ENCODE assay signal across 1 cellular context in the genomic region with DNA sequence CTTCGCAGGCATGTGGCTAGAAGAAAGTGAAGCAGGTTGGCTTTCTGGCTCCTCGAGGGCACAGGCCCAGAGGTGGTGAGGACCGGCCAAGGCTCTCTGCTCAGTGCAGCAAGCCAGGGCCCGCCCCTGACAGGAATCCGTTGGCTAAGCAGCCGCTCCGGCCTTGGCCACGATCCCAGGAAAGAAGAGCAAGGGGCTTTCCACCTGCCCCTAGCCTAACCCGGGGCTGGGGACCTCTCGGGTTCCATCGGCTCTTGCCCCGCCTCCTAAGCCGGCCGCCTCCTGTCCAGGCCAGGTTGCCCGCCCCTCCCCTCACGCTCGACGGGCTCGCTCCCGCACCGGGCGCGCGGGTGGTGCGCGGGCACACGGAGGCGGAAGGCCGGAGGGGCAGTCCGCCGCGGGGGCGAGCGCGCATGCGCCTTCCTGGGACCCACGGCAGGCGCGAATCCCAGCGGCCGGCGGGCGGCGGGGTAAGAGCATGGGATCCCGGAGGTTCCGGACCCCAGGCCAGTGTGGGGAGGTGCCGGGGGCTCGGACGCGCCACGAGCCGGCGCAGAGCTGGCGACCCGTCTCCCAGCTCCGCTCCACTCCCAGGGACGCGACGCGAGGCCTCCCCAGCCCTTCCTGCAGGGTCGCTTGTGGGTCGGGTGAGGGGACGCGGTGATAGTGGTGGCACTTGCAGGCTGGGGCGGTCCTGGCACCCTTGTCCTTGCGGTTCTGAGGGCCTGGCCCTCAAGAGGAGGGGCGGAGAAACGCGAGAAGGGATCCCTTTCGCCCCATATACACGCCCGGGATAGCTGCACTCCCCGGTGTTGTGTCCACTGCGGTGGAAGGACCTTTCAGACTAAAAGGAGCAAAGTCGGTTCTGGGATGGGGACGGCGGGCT.
TF ChIP-seq lines count a peak whose summit lies in the region.

A gene (plus strand): TSS at position 410 of the 886 bp plus-strand sequence. CDS start 3,351 bp downstream, outside the sequence.

TF ChIP-seq in K562, 482 proteins besides CTCF, POLR2A, EP300 and RAD21 (continued from another document and continues in another):
- TF ChIP-seq NR4A1 (CRISPR knock-in tag; IDR thresholded peaks at IDR 0.05) = no peak
- peak; percentile 88; the same call in 1 of the 2 replicates for TF ChIP-seq NR4A1 (tag; IDR thresholded peaks at IDR 0.05)
- no peak for TF ChIP-seq PCBP1 (IDR thresholded peaks at IDR 0.05; ENCODE audit: low read depth, low read length, poor library complexity, severe bottlenecking)
- TF ChIP-seq, protein P1, sequence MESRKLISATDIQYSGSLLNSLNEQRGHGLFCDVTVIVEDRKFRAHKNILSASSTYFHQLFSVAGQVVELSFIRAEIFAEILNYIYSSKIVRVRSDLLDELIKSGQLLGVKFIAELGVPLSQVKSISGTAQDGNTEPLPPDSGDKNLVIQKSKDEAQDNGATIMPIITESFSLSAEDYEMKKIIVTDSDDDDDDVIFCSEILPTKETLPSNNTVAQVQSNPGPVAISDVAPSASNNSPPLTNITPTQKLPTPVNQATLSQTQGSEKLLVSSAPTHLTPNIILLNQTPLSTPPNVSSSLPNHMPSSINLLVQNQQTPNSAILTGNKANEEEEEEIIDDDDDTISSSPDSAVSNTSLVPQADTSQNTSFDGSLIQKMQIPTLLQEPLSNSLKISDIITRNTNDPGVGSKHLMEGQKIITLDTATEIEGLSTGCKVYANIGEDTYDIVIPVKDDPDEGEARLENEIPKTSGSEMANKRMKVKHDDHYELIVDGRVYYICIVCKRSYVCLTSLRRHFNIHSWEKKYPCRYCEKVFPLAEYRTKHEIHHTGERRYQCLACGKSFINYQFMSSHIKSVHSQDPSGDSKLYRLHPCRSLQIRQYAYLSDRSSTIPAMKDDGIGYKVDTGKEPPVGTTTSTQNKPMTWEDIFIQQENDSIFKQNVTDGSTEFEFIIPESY (CRISPR knock-in tag; IDR thresholded peaks at IDR 0.05) = no peak
- TF ChIP-seq ZBTB17 (CRISPR knock-in tag; IDR thresholded peaks at IDR 0.05) = 0 out of 2 replicates have a peak, but pooled peaks have one; percentile 58
- TF ChIP-seq, protein P2, sequence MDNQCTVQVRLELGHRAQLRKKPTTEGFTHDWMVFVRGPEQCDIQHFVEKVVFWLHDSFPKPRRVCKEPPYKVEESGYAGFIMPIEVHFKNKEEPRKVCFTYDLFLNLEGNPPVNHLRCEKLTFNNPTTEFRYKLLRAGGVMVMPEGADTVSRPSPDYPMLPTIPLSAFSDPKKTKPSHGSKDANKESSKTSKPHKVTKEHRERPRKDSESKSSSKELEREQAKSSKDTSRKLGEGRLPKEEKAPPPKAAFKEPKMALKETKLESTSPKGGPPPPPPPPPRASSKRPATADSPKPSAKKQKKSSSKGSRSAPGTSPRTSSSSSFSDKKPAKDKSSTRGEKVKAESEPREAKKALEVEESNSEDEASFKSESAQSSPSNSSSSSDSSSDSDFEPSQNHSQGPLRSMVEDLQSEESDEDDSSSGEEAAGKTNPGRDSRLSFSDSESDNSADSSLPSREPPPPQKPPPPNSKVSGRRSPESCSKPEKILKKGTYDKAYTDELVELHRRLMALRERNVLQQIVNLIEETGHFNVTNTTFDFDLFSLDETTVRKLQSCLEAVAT (IDR thresholded peaks at IDR 0.05) = peak in 1 of 2 experiments; percentile 54; a peak in 1 of 4 replicates
- peak; percentile 97 for TF ChIP-seq RBFOX2 (IDR thresholded peaks at IDR 0.05; ENCODE audit: low read depth, low read length)
- TF ChIP-seq MECOM (CRISPR knock-in tag; IDR thresholded peaks at IDR 0.05) = no peak
- no peak for TF ChIP-seq ZC3H11A (IDR thresholded peaks at IDR 0.05; ENCODE audit: low read depth, low read length)
- peak; percentile 71 for TF ChIP-seq ELF1 (tag; IDR thresholded peaks at IDR 0.05)
- TF ChIP-seq HEY1 (CRISPR knock-in tag; IDR thresholded peaks at IDR 0.05; ENCODE audit: borderline replicate concordance) = no peak
- TF ChIP-seq, protein P3, sequence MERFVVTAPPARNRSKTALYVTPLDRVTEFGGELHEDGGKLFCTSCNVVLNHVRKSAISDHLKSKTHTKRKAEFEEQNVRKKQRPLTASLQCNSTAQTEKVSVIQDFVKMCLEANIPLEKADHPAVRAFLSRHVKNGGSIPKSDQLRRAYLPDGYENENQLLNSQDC (CRISPR knock-in tag; IDR thresholded peaks at IDR 0.05) = 0 out of 2 replicates have a peak, but pooled peaks have one; percentile 47
- TF ChIP-seq L3MBTL2 (IDR thresholded peaks at IDR 0.05) = peak; percentile 96
- no peak for TF ChIP-seq JUN (IDR thresholded peaks at IDR 0.05; ENCODE audit: borderline replicate concordance, low read depth, low read length)
- no peak for TF ChIP-seq JUN (CRISPR knock-in tag; IDR thresholded peaks at IDR 0.05; ENCODE audit: borderline replicate concordance)
- peak; percentile 90 to 92 for TF ChIP-seq NRF1 (conservative IDR thresholded peaks at IDR 0.05 in 1 of 2, IDR thresholded peaks at IDR 0.05 in 1 of 2)
- TF ChIP-seq TOE1 (IDR thresholded peaks at IDR 0.05; ENCODE audit: borderline replicate concordance) = no peak
- 0 out of 2 replicates have a peak, but pooled peaks have one; percentile 53 for TF ChIP-seq TOE1 (CRISPR knock-in tag; IDR thresholded peaks at IDR 0.05; ENCODE audit: borderline replicate concordance, low read depth)
- TF ChIP-seq JUND (IDR thresholded peaks at IDR 0.05; ENCODE audit: borderline replicate concordance, low read depth, low read length) = 0 out of 2 replicates have a peak, but pooled peaks have one; percentile 2
- TF ChIP-seq JUND (tag; IDR thresholded peaks at IDR 0.05; ENCODE audit: borderline replicate concordance, low read depth, low read length) = peak; percentile 37; the same call in 1 of the 3 replicates
- TF ChIP-seq, protein P4, sequence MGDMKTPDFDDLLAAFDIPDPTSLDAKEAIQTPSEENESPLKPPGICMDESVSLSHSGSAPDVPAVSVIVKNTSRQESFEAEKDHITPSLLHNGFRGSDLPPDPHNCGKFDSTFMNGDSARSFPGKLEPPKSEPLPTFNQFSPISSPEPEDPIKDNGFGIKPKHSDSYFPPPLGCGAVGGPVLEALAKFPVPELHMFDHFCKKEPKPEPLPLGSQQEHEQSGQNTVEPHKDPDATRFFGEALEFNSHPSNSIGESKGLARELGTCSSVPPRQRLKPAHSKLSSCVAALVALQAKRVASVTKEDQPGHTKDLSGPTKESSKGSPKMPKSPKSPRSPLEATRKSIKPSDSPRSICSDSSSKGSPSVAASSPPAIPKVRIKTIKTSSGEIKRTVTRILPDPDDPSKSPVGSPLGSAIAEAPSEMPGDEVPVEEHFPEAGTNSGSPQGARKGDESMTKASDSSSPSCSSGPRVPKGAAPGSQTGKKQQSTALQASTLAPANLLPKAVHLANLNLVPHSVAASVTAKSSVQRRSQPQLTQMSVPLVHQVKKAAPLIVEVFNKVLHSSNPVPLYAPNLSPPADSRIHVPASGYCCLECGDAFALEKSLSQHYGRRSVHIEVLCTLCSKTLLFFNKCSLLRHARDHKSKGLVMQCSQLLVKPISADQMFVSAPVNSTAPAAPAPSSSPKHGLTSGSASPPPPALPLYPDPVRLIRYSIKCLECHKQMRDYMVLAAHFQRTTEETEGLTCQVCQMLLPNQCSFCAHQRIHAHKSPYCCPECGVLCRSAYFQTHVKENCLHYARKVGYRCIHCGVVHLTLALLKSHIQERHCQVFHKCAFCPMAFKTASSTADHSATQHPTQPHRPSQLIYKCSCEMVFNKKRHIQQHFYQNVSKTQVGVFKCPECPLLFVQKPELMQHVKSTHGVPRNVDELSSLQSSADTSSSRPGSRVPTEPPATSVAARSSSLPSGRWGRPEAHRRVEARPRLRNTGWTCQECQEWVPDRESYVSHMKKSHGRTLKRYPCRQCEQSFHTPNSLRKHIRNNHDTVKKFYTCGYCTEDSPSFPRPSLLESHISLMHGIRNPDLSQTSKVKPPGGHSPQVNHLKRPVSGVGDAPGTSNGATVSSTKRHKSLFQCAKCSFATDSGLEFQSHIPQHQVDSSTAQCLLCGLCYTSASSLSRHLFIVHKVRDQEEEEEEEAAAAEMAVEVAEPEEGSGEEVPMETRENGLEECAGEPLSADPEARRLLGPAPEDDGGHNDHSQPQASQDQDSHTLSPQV (IDR thresholded peaks at IDR 0.05) = 0 out of 2 replicates have a peak, but pooled peaks have one; percentile 43
- TF ChIP-seq, protein P5, sequence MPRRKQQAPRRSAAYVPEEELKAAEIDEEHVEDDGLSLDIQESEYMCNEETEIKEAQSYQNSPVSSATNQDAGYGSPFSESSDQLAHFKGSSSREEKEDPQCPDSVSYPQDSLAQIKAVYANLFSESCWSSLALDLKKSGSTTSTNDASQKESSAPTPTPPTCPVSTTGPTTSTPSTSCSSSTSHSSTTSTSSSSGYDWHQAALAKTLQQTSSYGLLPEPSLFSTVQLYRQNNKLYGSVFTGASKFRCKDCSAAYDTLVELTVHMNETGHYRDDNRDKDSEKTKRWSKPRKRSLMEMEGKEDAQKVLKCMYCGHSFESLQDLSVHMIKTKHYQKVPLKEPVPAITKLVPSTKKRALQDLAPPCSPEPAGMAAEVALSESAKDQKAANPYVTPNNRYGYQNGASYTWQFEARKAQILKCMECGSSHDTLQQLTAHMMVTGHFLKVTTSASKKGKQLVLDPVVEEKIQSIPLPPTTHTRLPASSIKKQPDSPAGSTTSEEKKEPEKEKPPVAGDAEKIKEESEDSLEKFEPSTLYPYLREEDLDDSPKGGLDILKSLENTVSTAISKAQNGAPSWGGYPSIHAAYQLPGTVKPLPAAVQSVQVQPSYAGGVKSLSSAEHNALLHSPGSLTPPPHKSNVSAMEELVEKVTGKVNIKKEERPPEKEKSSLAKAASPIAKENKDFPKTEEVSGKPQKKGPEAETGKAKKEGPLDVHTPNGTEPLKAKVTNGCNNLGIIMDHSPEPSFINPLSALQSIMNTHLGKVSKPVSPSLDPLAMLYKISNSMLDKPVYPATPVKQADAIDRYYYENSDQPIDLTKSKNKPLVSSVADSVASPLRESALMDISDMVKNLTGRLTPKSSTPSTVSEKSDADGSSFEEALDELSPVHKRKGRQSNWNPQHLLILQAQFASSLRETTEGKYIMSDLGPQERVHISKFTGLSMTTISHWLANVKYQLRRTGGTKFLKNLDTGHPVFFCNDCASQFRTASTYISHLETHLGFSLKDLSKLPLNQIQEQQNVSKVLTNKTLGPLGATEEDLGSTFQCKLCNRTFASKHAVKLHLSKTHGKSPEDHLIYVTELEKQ (CRISPR knock-in tag; IDR thresholded peaks at IDR 0.05) = no peak
- TF ChIP-seq NFIC (IDR thresholded peaks at IDR 0.05) = peak; percentile 57
- peak; percentile 64; the same call in 1 of the 2 replicates for TF ChIP-seq TARDBP (IDR thresholded peaks at IDR 0.05)
- TF ChIP-seq HCFC1 (IDR thresholded peaks at IDR 0.05; ENCODE audit: low read depth, low read length) = no peak; the same call in 1 of the 2 replicates
- TF ChIP-seq, protein P6, sequence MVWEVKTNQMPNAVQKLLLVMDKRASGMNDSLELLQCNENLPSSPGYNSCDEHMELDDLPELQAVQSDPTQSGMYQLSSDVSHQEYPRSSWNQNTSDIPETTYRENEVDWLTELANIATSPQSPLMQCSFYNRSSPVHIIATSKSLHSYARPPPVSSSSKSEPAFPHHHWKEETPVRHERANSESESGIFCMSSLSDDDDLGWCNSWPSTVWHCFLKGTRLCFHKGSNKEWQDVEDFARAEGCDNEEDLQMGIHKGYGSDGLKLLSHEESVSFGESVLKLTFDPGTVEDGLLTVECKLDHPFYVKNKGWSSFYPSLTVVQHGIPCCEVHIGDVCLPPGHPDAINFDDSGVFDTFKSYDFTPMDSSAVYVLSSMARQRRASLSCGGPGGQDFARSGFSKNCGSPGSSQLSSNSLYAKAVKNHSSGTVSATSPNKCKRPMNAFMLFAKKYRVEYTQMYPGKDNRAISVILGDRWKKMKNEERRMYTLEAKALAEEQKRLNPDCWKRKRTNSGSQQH (CRISPR knock-in tag; IDR thresholded peaks at IDR 0.05) = no peak
- no peak for TF ChIP-seq YBX1 (IDR thresholded peaks at IDR 0.05)
